In genomic region chr3:59709702-59710555, GRCh38 we compare ENCODE assay signal across 11 cellular contexts.
DNase-seq lines count a peak whose midpoint lies in the region; ATAC-seq and TF ChIP-seq lines count a peak whose summit lies in the region.
"Had no signal": no experiment of that assay in that cellular context is flagged by ENCODE, and none has a peak within 500 bp of the region (broad histone marks: within the 10 kb centered on the region; RNA-seq: fewer than 3 reads in every experiment).

No MANE protein-coding gene starts in this region.

- POLR2A ChIA-PET in PC-3 (lab: Charles Lee; ENCODE audit: unreplicated experiment) = no interaction called here

- TF ChIP-seq CTCF in esophagus squamous epithelium (IDR thresholded peaks at IDR 0.05) = no peak
- TF ChIP-seq CTCF in GM23338 (conservative IDR thresholded peaks at IDR 0.05; ENCODE audit: low read depth in 2 of 2) = no peak
- TF ChIP-seq CTCF in PC-3 (conservative IDR thresholded peaks at IDR 0.05; ENCODE audit: low read depth, low read length) = no peak

- H3K27ac Mint-ChIP-seq in CD4-positive, CD25-positive, alpha-beta regulatory T cell = no peak overlapping the region
- no peak overlapping the region for H3K27ac Mint-ChIP-seq in GM23338
- H3K27ac Mint-ChIP-seq: endodermal cell had no signal

- peaks cover 12% of the 10 kb centered on the region for H3K4me1 ChIP-seq in CD4-positive, CD25-positive, alpha-beta regulatory T cell (ENCODE audit: control insufficient read depth, insufficient read depth, low read length, poor library complexity, severe bottlenecking)
- H3K4me1 ChIP-seq in esophagus squamous epithelium = no peaks in the 10 kb centered on the region
- H3K4me1 ChIP-seq in GM23338 (ENCODE audit: insufficient read depth) = no peaks in the 10 kb centered on the region
- no peaks in the 10 kb centered on the region for H3K4me1 ChIP-seq in PC-3 (ENCODE audit: insufficient read depth, low read length)

- no peaks in the 10 kb centered on the region for H3K27me3 ChIP-seq in CD4-positive, CD25-positive, alpha-beta regulatory T cell (ENCODE audit: control insufficient read depth, insufficient read depth, low read length)
- H3K27me3 ChIP-seq in esophagus squamous epithelium (no peaks in the 10 kb centered on the region), GM23338 (ENCODE audit: insufficient read depth) (no peaks in the 10 kb centered on the region), PC-3 (ENCODE audit: low read length) (0 out of 2 replicates have a peak, but pooled peaks cover 3% of the 10 kb centered on the region)

- intact Hi-C loops in esophagus squamous epithelium (cut with DNase I) (no loop called here), PC-3 (cut with micrococcal nuclease) (no loop called here)

- peak; percentile 42 to 69 for ATAC-seq in CD4-positive, CD25-positive, alpha-beta regulatory T cell (ENCODE audit: low read depth in 2 of 2)
- no peak for ATAC-seq in GM23338
- ATAC-seq in PC-3 = no peak

- no peaks in the 10 kb centered on the region for H3K36me3 Mint-ChIP-seq in CD4-positive, CD25-positive, alpha-beta regulatory T cell
- H3K36me3 Mint-ChIP-seq in GM23338 (ENCODE audit: low read depth) = 0 out of 3 replicates have a peak, but pooled peaks cover 2% of the 10 kb centered on the region

- CTCF ChIA-PET in PC-3 (lab: Charles Lee) = no interaction called here

- H3K27me3 Mint-ChIP-seq in CD4-positive, CD25-positive, alpha-beta regulatory T cell = peaks cover 12% of the 10 kb centered on the region
- H3K27me3 Mint-ChIP-seq in GM23338 (ENCODE audit: insufficient read depth, low read depth, poor library complexity) = no peaks in the 10 kb centered on the region

- H3K79me2 ChIP-seq in GM23338 (replicated peaks; ENCODE audit: insufficient read depth) (no peaks in the 10 kb centered on the region), PC-3 (ENCODE audit: low read length) (no peaks in the 10 kb centered on the region)

- peaks cover 0 to 3% of the 10 kb centered on the region in 2 experiments for H3K9me3 ChIP-seq in CD4-positive, CD25-positive, alpha-beta regulatory T cell (ENCODE audit: control insufficient read depth in 2 of 2, low read length in 2 of 2)
- H3K9me3 ChIP-seq in esophagus squamous epithelium = peaks cover 0 to 4% (median 0%) of the 10 kb centered on the region in 3 donors
- H3K9me3 ChIP-seq in PC-3 (ENCODE audit: low read length) = no peaks in the 10 kb centered on the region

- no peaks in the 10 kb centered on the region for H3K36me3 ChIP-seq in CD4-positive, CD25-positive, alpha-beta regulatory T cell (ENCODE audit: control insufficient read depth, insufficient read depth, low read length)
- no peaks in the 10 kb centered on the region for H3K36me3 ChIP-seq in esophagus squamous epithelium
- H3K36me3 ChIP-seq in GM23338 (ENCODE audit: insufficient read depth) = no peaks in the 10 kb centered on the region
- no peaks in the 10 kb centered on the region for H3K36me3 ChIP-seq in PC-3 (ENCODE audit: low read depth, low read length)

- H3K4me2 ChIP-seq in GM23338 (no peak overlapping the region), PC-3 (ENCODE audit: low read length) (no peak overlapping the region)

- peaks cover 6% of the 10 kb centered on the region for H3K9me2 ChIP-seq in GM23338 (ENCODE audit: insufficient read depth)
- H3K9me2 ChIP-seq in PC-3 (replicated peaks; ENCODE audit: low read length) = no peaks in the 10 kb centered on the region

- H3F3A ChIP-seq in GM23338 (replicated peaks; ENCODE audit: low read depth) (no peaks in the 10 kb centered on the region), PC-3 (ENCODE audit: low read length, unreplicated experiment) (no peaks in the 10 kb centered on the region)

- no peak for TF ChIP-seq POLR2A in esophagus squamous epithelium (IDR thresholded peaks at IDR 0.05)

- peak overlapping the region; percentile 55 for H3K4me3 ChIP-seq in CD4-positive, CD25-positive, alpha-beta regulatory T cell (ENCODE audit: low read depth, low read length)
- no peak overlapping the region for H3K4me3 ChIP-seq in esophagus squamous epithelium
- no peak overlapping the region for H3K4me3 ChIP-seq in GM23338
- no peak overlapping the region for H3K4me3 ChIP-seq in PC-3 (ENCODE audit: low read length)

- H3K9me3 Mint-ChIP-seq in CD4-positive, CD25-positive, alpha-beta regulatory T cell = peaks cover 0 to 15% (median 5%) of the 10 kb centered on the region in 7 donors
- peaks cover 4% of the 10 kb centered on the region; the same call in 2 of the 3 replicates for H3K9me3 Mint-ChIP-seq in GM23338

- no peak overlapping the region for H3K4me3 Mint-ChIP-seq in CD4-positive, CD25-positive, alpha-beta regulatory T cell
- no peak overlapping the region for H3K4me3 Mint-ChIP-seq in GM23338
- H3K4me3 Mint-ChIP-seq: endodermal cell had no signal

- DNase-seq in CD4-positive, CD25-positive, alpha-beta regulatory T cell = peak in 2 of 3 donors; percentile 13 to 67
- DNase-seq in MV-4-11 (lab: John Stamatoyannopoulos, UW) = peak; percentile 85
- DNase-seq in esophagus squamous epithelium (lab: John Stamatoyannopoulos, UW) = peak; percentile 1
- DNase-seq in pons (ENCODE audit: low spot score) = peak; percentile 71
- DNase-seq in GM23338 (ENCODE audit: low spot score) = no peak
- DNase-seq in NCI-H128 (lab: John Stamatoyannopoulos, UW; ENCODE audit: unreplicated experiment) = no peak
- DNase-seq in NCI-H2081 treated with DMSO at 0.1 percent for 48 hours (lab: John Stamatoyannopoulos, UW) = no peak
- DNase-seq in PC-3 = no peak
- DNase-seq: DMS79 treated with DMSO at 0.1 percent for 48 hours, endodermal cell, retina had no signal

- WGBS in esophagus squamous epithelium, 2 donors = 49 to 51% methylated on average over 3 to 5 of the region's 5 CpGs

- peaks cover 0 to 2% (median 0%) of the 10 kb centered on the region in 4 donors for H3K4me1 Mint-ChIP-seq in CD4-positive, CD25-positive, alpha-beta regulatory T cell
- no peaks in the 10 kb centered on the region for H3K4me1 Mint-ChIP-seq in GM23338
- H3K4me1 Mint-ChIP-seq: endodermal cell had no signal

- no peak overlapping the region for H3K27ac ChIP-seq in CD4-positive, CD25-positive, alpha-beta regulatory T cell (ENCODE audit: insufficient read depth, low read length, poor library complexity, severe bottlenecking)
- no peak overlapping the region for H3K27ac ChIP-seq in esophagus squamous epithelium
- no peak overlapping the region for H3K27ac ChIP-seq in GM23338 (ENCODE audit: low read depth)
- H3K27ac ChIP-seq in PC-3 (ENCODE audit: low read length) = no peak overlapping the region

- H4K20me1 ChIP-seq in GM23338 (replicated peaks; ENCODE audit: insufficient read depth) (no peaks in the 10 kb centered on the region), PC-3 (ENCODE audit: low read length) (no peaks in the 10 kb centered on the region)

- BruUV-seq in PC-3 (replicated peaks; lab: Mats Ljungman, UMichigan) = no TSS peak

- H3K9ac ChIP-seq in PC-3 (ENCODE audit: low read length) = no peak overlapping the region

- H2AFZ ChIP-seq in GM23338 (no peak overlapping the region), PC-3 (ENCODE audit: low read length) (no peak overlapping the region)

TF ChIP-seq in GM23338, 12 proteins besides CTCF, POLR2A, EP300 and RAD21:
- no peak for TF ChIP-seq EZH2phosphoT487 (IDR thresholded peaks at IDR 0.05; ENCODE audit: unreplicated experiment)
- TF ChIP-seq STAT1 (IDR thresholded peaks at IDR 0.05; ENCODE audit: unreplicated experiment) = no peak
- TF ChIP-seq ZNF331 (CRISPR knock-in tag; IDR thresholded peaks at IDR 0.05; ENCODE audit: low read depth) = no peak
- TF ChIP-seq EZH2 (IDR thresholded peaks at IDR 0.05; ENCODE audit: low read depth, unreplicated experiment) = no peak
TF ChIP-seq in GM23338: peak in this region for 0.

Comparison
In these comparisons a context has a peak if more than half of its experiments do, and no peak if none do; other contexts are left out.
1. ATAC-seq: peak in CD4-positive, CD25-positive, alpha-beta regulatory T cell (2 of 2); none in GM23338 (single experiment) and PC-3 (single experiment).
2. DNase-seq: peak in CD4-positive, CD25-positive, alpha-beta regulatory T cell (2 of 3), MV-4-11 (single experiment), esophagus squamous epithelium (single experiment) and pons (single experiment); none in GM23338 (single experiment), NCI-H128 (single experiment), NCI-H2081 treated with DMSO at 0.1 percent for 48 hours (single experiment) and PC-3 (single experiment).